In genomic region chr16:79892278-79892677, GRCh38 we compare ENCODE assay signal across 30 cellular contexts.
"Had no signal": no experiment of that assay in that cellular context is flagged by ENCODE, and none has a peak within 500 bp of the region (broad histone marks: within the 10 kb centered on the region; RNA-seq: fewer than 3 reads in every experiment).

No MANE protein-coding gene starts in this region.

- H3K9me3 Mint-ChIP-seq: natural killer cell; nephron; neural progenitor cell; stimulated activated naive B cell treated with anti-CD40 and anti-IgM and Interleukin-4, amounts not matched to agents 10 μg/mL and 1 μg/mL and 100 μg/mL, for 72 hours; stimulated activated naive CD8-positive, alpha-beta T cell treated with anti-CD3 and anti-CD28 coated beads, Interleukin-15, Interleukin-2, amounts not matched to agents 100 ng/mL and 50 ng/mL, for 24 hours had no signal

- H3K4me1 Mint-ChIP-seq: naive thymus-derived CD4-positive, alpha-beta T cell; natural killer cell; neural progenitor cell; stimulated activated effector memory CD8-positive, alpha-beta T cell treated with anti-CD3 and anti-CD28 coated beads, Interleukin-12 subunit alpha, Interleukin-12 subunit beta, amount 100 ng/mL, for 72 hours; stimulated activated naive B cell treated with anti-CD40 and anti-IgM and Interleukin-4, amounts not matched to agents 10 μg/mL and 1 μg/mL and 100 μg/mL, for 72 hours had no signal

- H2AFZ ChIP-seq: neural progenitor cell, parathyroid adenoma had no signal

- DNase-seq: naive thymus-derived CD4-positive, alpha-beta T cell; natural killer cell; occipital lobe; ovary; posterior cingulate gyrus; psoas muscle; right cardiac atrium; sigmoid colon; spleen; stimulated activated CD4-positive, alpha-beta T cell treated with anti-CD3 and anti-CD28 coated beads, Interleukin-12 subunit alpha, Interleukin-12 subunit beta, amount 100 ng/mL, for 4 hours; stimulated activated CD4-positive, alpha-beta T cell treated with anti-CD3 and anti-CD28 coated beads, Interleukin-2, amount 100 ng/mL, for 24 hours; stimulated activated CD4-positive, alpha-beta T cell treated with anti-CD3 and anti-CD28 coated beads, Interleukin-2, amount 100 ng/mL, for 48 hours; stimulated activated CD4-positive, alpha-beta T cell treated with anti-CD3 and anti-CD28 coated beads, Interleukin-4, amount 100 ng/mL, for 24 hours; stimulated activated naive B cell treated with anti-CD40 and anti-IgM and Interleukin-4, amounts not matched to agents 10 μg/mL and 1 μg/mL and 100 μg/mL, for 72 hours; stimulated activated naive CD4-positive, alpha-beta T cell treated with Interleukin-2 at 50 U/mL for 16 hours; stomach; thyroid gland; trophoblast cell; upper lobe of left lung; uterus had no signal

- H3K4me3 Mint-ChIP-seq: naive thymus-derived CD4-positive, alpha-beta T cell; natural killer cell; nephron; neural progenitor cell; stimulated activated effector memory CD8-positive, alpha-beta T cell treated with anti-CD3 and anti-CD28 coated beads, Interleukin-12 subunit alpha, Interleukin-12 subunit beta, amount 100 ng/mL, for 72 hours; stimulated activated naive B cell treated with anti-CD40 and anti-IgM and Interleukin-4, amounts not matched to agents 10 μg/mL and 1 μg/mL and 100 μg/mL, for 72 hours; stimulated activated naive CD8-positive, alpha-beta T cell treated with anti-CD3 and anti-CD28 coated beads, Interleukin-15, Interleukin-2, amounts not matched to agents 100 ng/mL and 50 ng/mL, for 24 hours had no signal

- H3K36me3 ChIP-seq: neural progenitor cell, ovary, right lobe of liver, sigmoid colon, spleen, stomach, thoracic aorta, thyroid gland, tibial nerve, upper lobe of left lung, uterus had no signal

- H3K9ac ChIP-seq: neural progenitor cell, parathyroid adenoma had no signal

- H3K9me3 ChIP-seq: ovary, psoas muscle, right lobe of liver, sigmoid colon, spleen, stomach, thoracic aorta, thyroid gland, tibial nerve, upper lobe of left lung, uterus had no signal

- ATAC-seq: naive thymus-derived CD4-positive, alpha-beta T cell; natural killer cell; psoas muscle; right cardiac atrium; stimulated activated effector memory CD8-positive, alpha-beta T cell treated with anti-CD3 and anti-CD28 coated beads, Interleukin-12 subunit alpha, Interleukin-12 subunit beta, amount 100 ng/mL, for 72 hours; stimulated activated naive B cell treated with anti-CD40 and anti-IgM and Interleukin-4, amounts not matched to agents 10 μg/mL and 1 μg/mL and 100 μg/mL, for 72 hours had no signal

- H3K27ac Mint-ChIP-seq: naive thymus-derived CD4-positive, alpha-beta T cell; natural killer cell; nephron; neural progenitor cell; progenitor cell of endocrine pancreas; stimulated activated effector memory CD8-positive, alpha-beta T cell treated with anti-CD3 and anti-CD28 coated beads, Interleukin-12 subunit alpha, Interleukin-12 subunit beta, amount 100 ng/mL, for 72 hours; stimulated activated naive B cell treated with anti-CD40 and anti-IgM and Interleukin-4, amounts not matched to agents 10 μg/mL and 1 μg/mL and 100 μg/mL, for 72 hours; stimulated activated naive CD8-positive, alpha-beta T cell treated with anti-CD3 and anti-CD28 coated beads, Interleukin-15, Interleukin-2, amounts not matched to agents 100 ng/mL and 50 ng/mL, for 24 hours had no signal

- H3K27me3 Mint-ChIP-seq: naive thymus-derived CD4-positive, alpha-beta T cell; stimulated activated naive B cell treated with anti-CD40 and anti-IgM and Interleukin-4, amounts not matched to agents 10 μg/mL and 1 μg/mL and 100 μg/mL, for 72 hours; stimulated activated naive CD8-positive, alpha-beta T cell treated with anti-CD3 and anti-CD28 coated beads, Interleukin-15, Interleukin-2, amounts not matched to agents 100 ng/mL and 50 ng/mL, for 24 hours had no signal

- H3K4me2 ChIP-seq: neural progenitor cell, smooth muscle cell had no signal

- H3K4me1 ChIP-seq: neural progenitor cell, parathyroid adenoma, psoas muscle, sigmoid colon, spleen, stomach, thyroid gland, upper lobe of left lung, uterus had no signal

- H3K27ac ChIP-seq: neural progenitor cell, ovary, parathyroid adenoma, psoas muscle, right lobe of liver, sigmoid colon, spleen, stomach, thoracic aorta, thyroid gland, tibial nerve, upper lobe of left lung, uterus had no signal

- H3K27me3 ChIP-seq: neural progenitor cell, ovary, right lobe of liver, sigmoid colon, spleen, stomach, thyroid gland, tibial nerve, upper lobe of left lung, uterus had no signal

- H3K79me2 ChIP-seq: parathyroid adenoma had no signal

- H3K4me3 ChIP-seq: neural progenitor cell, ovary, psoas muscle, right lobe of liver, sigmoid colon, smooth muscle cell, spleen, stomach, thoracic aorta, thyroid gland, tibial nerve, upper lobe of left lung, uterus had no signal

- H3K36me3 Mint-ChIP-seq: naive thymus-derived CD4-positive, alpha-beta T cell; natural killer cell; neural progenitor cell; stimulated activated effector memory CD8-positive, alpha-beta T cell treated with anti-CD3 and anti-CD28 coated beads, Interleukin-12 subunit alpha, Interleukin-12 subunit beta, amount 100 ng/mL, for 72 hours; stimulated activated naive B cell treated with anti-CD40 and anti-IgM and Interleukin-4, amounts not matched to agents 10 μg/mL and 1 μg/mL and 100 μg/mL, for 72 hours had no signal
